Comparison of ENCODE assay signal across 1 cellular context in genomic region chr11:5809122-5809519, GRCh38.
TF ChIP-seq lines count a peak whose summit lies in the region.

No MANE protein-coding gene starts in this region.

TF ChIP-seq in IMR-90, 13 proteins besides CTCF, POLR2A, EP300 and RAD21 (continued from another document):
- no peak for TF ChIP-seq RFX5 (IDR thresholded peaks at IDR 0.05; ENCODE audit: low read depth, low read length)
- no peak for TF ChIP-seq MAFK (IDR thresholded peaks at IDR 0.05; ENCODE audit: low read depth, low read length)
- no peak for TF ChIP-seq CEBPB (IDR thresholded peaks at IDR 0.05; ENCODE audit: low read depth, low read length)
- no peak for TF ChIP-seq SMC3 (IDR thresholded peaks at IDR 0.05; ENCODE audit: low read depth, low read length)
- TF ChIP-seq BHLHE40 (IDR thresholded peaks at IDR 0.05; ENCODE audit: low read depth, low read length) = no peak
- TF ChIP-seq FOS (IDR thresholded peaks at IDR 0.05; ENCODE audit: low read depth, low read length) = no peak
- TF ChIP-seq NFE2L2 (IDR thresholded peaks at IDR 0.05; ENCODE audit: low read depth, low read length) = no peak
- no peak for TF ChIP-seq MAZ (IDR thresholded peaks at IDR 0.05; ENCODE audit: borderline replicate concordance, low read depth, low read length)
- TF ChIP-seq CHD1 (IDR thresholded peaks at IDR 0.05; ENCODE audit: low read depth, low read length) = no peak
- TF ChIP-seq ELK1 (IDR thresholded peaks at IDR 0.05; ENCODE audit: borderline replicate concordance, low read depth, low read length) = no peak
